Comparison of ENCODE assay signal across 21 cellular contexts in the genomic region with DNA sequence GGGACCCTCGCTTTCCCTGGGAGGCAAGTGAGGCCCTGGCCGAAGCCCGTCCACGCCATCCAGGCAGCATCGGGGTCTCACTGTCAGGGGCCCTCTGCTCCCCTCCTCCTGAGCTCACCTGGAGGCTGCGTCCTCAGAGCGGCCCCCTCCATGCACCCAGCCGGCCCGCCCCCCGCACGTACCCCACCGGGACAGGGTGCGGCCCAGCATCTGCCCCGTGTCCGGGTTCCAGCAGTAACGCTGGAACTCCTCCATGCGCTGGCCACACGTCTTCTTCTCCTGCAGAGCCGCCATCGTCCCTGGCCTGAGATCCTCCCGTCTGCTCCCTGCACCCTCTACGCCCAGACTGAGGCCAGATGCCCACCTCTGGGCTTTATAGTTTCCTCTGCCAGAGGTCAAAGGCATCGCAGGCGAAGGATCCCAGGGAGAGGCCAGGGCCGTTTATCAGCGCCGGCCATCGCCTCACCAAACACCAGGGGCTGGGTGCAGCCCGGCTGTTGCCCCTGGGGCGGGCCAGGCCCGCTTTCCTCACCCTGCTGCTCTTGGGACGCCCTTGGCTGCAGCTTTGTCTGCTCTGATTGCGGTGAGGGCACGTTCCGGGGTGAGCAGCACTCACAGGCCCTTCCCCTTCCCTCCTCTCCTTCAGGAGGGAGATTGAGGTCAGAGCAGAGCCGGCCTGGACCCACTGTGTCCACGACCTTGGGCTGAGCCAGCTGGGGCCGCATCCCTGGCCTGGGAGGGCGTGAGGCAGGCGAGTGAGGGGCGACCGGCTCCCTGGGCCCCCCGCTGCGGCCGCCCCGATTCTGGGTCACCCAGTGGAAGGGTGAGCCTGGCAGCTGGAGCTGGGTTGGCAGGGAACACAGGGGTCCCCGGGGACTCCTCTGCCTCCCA. TPM values are rescaled to one million over a fixed set of nuclear protein-coding genes. Genes with fewer than 3 reads are reported as not detected.
DNase-seq lines count a peak whose midpoint lies in the region; ATAC-seq and TF ChIP-seq lines count a peak whose summit lies in the region.
"Had no signal": no experiment of that assay in that cellular context is flagged by ENCODE, and none has a peak within 500 bp of the region (broad histone marks: within the 10 kb centered on the region; RNA-seq: fewer than 3 reads in every experiment).

Gene ATP4B (minus strand): TSS at position 348 of the 891 bp plus-strand sequence. CDS start 54 bp downstream, at position 294.

- H4K8ac ChIP-seq in neuronal stem cell (ENCODE audit: low read depth, low read length), result no peak within 1 kb of the TSS

- no peak for TF ChIP-seq CTCF in left ventricle myocardium inferior (IDR thresholded peaks at IDR 0.05; ENCODE audit: borderline replicate concordance)

- peak within 1 kb of the TSS; percentile 71 for H3K18ac ChIP-seq in neuronal stem cell (ENCODE audit: low read length)

- ATAC-seq in stimulated activated naive CD8-positive, alpha-beta T cell treated with anti-CD3 and anti-CD28 coated beads, Interleukin-15, amount 100 ng/mL, for 72 hours, result peak; percentile 40
- ATAC-seq in stimulated activated naive CD8-positive, alpha-beta T cell treated with anti-CD3 and anti-CD28 coated beads, Interleukin-15, Interleukin-2, amounts not matched to agents 100 U/mL and 50 U/mL, for 24 hours, result no peak
- ATAC-seq in HG03469 (IDR thresholded peaks at IDR 0.05; ENCODE audit: unreplicated experiment), result no peak
- no peak for ATAC-seq in HG03095 (IDR thresholded peaks at IDR 0.05; ENCODE audit: unreplicated experiment)
- ATAC-seq: activated CD8-positive, alpha-beta T cell treated with anti-CD3 and anti-CD28 coated beads for 36 hours had no signal

- H2BK5ac ChIP-seq in neuronal stem cell (ENCODE audit: low read length), result peak within 1 kb of the TSS; percentile 75

- no CpG with 5 or more reads among the region's 47 CpGs for WGBS in neuronal stem cell (ENCODE audit: extremely low coverage in 2 of 2, insufficient read length in 2 of 2, insufficient replicate concordance in 1 of 2), 2 donors

- no peak within 1 kb of the TSS for H3K27ac ChIP-seq in left ventricle myocardium inferior (replicated peaks)
- H3K27ac ChIP-seq in neuronal stem cell (replicated peaks; ENCODE audit: low read length), result no peak within 1 kb of the TSS
- H3K27ac ChIP-seq: breast epithelium, neural progenitor cell, thoracic aorta had no signal

- no peak within 1 kb of the TSS for H3K9ac ChIP-seq in neuronal stem cell (ENCODE audit: low read depth, low read length, poor library complexity)
- H3K9ac ChIP-seq: neural progenitor cell had no signal

- peaks cover 15 to 24% of the 10 kb centered on the region in 2 donors for H3K9me3 Mint-ChIP-seq in stimulated activated naive CD8-positive, alpha-beta T cell treated with anti-CD3 and anti-CD28 coated beads, Interleukin-15, amount 100 ng/mL, for 72 hours

- H2AK5ac ChIP-seq in neuronal stem cell (ENCODE audit: low read depth, low read length), result peak within 1 kb of the TSS; percentile 95

- peak within 1 kb of the TSS; percentile 43 for H4K91ac ChIP-seq in neuronal stem cell (ENCODE audit: low read depth, low read length, poor library complexity)

- H3K27ac Mint-ChIP-seq in stimulated activated naive CD8-positive, alpha-beta T cell treated with anti-CD3 and anti-CD28 coated beads, Interleukin-15, amount 100 ng/mL, for 72 hours, result no peak within 1 kb of the TSS
- H3K27ac Mint-ChIP-seq: activated CD8-positive, alpha-beta T cell treated with anti-CD3 and anti-CD28 coated beads for 36 hours; dendritic cell treated with granulocyte-macrophage colony-stimulating factor and Interleukin-4, amounts not matched to agents 40 ng/mL and 50 ng/mL, for 4 days; neural progenitor cell had no signal

- no peak for DNase-seq in stimulated activated naive CD8-positive, alpha-beta T cell treated with anti-CD3 and anti-CD28 coated beads, Interleukin-15, amount 100 ng/mL, for 72 hours
- no peak for DNase-seq in stimulated activated naive CD8-positive, alpha-beta T cell treated with anti-CD3 and anti-CD28 coated beads, Interleukin-15, Interleukin-2, amounts not matched to agents 100 U/mL and 50 U/mL, for 24 hours
- DNase-seq in left ventricle myocardium inferior (peak; percentile 13), neuronal stem cell (ENCODE audit: low spot score) (no peak), RKO (ENCODE audit: low spot score) (no peak)
- DNase-seq: activated CD8-positive, alpha-beta T cell treated with anti-CD3 and anti-CD28 coated beads for 36 hours; KG1; NCI-H2029; stimulated activated CD4-positive, alpha-beta T cell treated with anti-CD3 and anti-CD28 coated beads, Interleukin-15, amount 100 ng/mL, for 24 hours had no signal

- no peak within 1 kb of the TSS for H2BK120ac ChIP-seq in neuronal stem cell (ENCODE audit: low read depth, low read length)

- no peak within 1 kb of the TSS for H2BK15ac ChIP-seq in neuronal stem cell (ENCODE audit: low read length)

- H3K27me3 ChIP-seq in left ventricle myocardium inferior (ENCODE audit: low read depth) (peaks cover 16% of the 10 kb centered on the region), neuronal stem cell (ENCODE audit: control insufficient read depth in 3 of 3, insufficient read depth in 3 of 3, low read depth in 1 of 3, low read length in 3 of 3) (no peaks in the 10 kb centered on the region)
- H3K27me3 ChIP-seq: breast epithelium, neural progenitor cell had no signal

- H3K79me1 ChIP-seq in neuronal stem cell (ENCODE audit: low read depth, low read length), result no peaks in the 10 kb centered on the region

- no peak within 1 kb of the TSS for H2BK12ac ChIP-seq in neuronal stem cell (ENCODE audit: low read length)

- no peak within 1 kb of the TSS for H3K4me3 Mint-ChIP-seq in stimulated activated naive CD8-positive, alpha-beta T cell treated with anti-CD3 and anti-CD28 coated beads, Interleukin-15, amount 100 ng/mL, for 72 hours
- H3K4me3 Mint-ChIP-seq: activated CD8-positive, alpha-beta T cell treated with anti-CD3 and anti-CD28 coated beads for 36 hours; dendritic cell treated with granulocyte-macrophage colony-stimulating factor and Interleukin-4, amounts not matched to agents 40 ng/mL and 50 ng/mL, for 4 days; neural progenitor cell had no signal

- peaks cover 12% of the 10 kb centered on the region for H3K4me1 Mint-ChIP-seq in stimulated activated naive CD8-positive, alpha-beta T cell treated with anti-CD3 and anti-CD28 coated beads, Interleukin-15, amount 100 ng/mL, for 72 hours

- peak within 1 kb of the TSS; percentile 76 for H3K4ac ChIP-seq in neuronal stem cell (ENCODE audit: low read length)

- no peaks in the 10 kb centered on the region for H3K4me1 ChIP-seq in left ventricle myocardium inferior
- peaks cover 7 to 8% of the 10 kb centered on the region in 2 donors for H3K4me1 ChIP-seq in neuronal stem cell (ENCODE audit: control insufficient read depth in 2 of 2, insufficient read depth in 1 of 2, low read depth in 1 of 2, low read length in 2 of 2)
- H3K4me1 ChIP-seq: breast epithelium, Caco-2, neural progenitor cell had no signal

- H3K4me3 ChIP-seq in left ventricle myocardium inferior (no peak within 1 kb of the TSS), neuronal stem cell (ENCODE audit: low read length in 2 of 2) (no peak within 1 kb of the TSS)
- H3K4me3 ChIP-seq: breast epithelium, neural progenitor cell, thoracic aorta had no signal

- H3K27me3 Mint-ChIP-seq in stimulated activated naive CD8-positive, alpha-beta T cell treated with anti-CD3 and anti-CD28 coated beads, Interleukin-15, amount 100 ng/mL, for 72 hours, result no peaks in the 10 kb centered on the region
- H3K27me3 Mint-ChIP-seq: activated CD8-positive, alpha-beta T cell treated with anti-CD3 and anti-CD28 coated beads for 36 hours had no signal

- intact Hi-C loops in left ventricle myocardium inferior (cut with micrococcal nuclease), result no loop called here

- no peak within 1 kb of the TSS for H2AFZ ChIP-seq in neuronal stem cell (ENCODE audit: low read length)
- H2AFZ ChIP-seq: neural progenitor cell had no signal

- no peak within 1 kb of the TSS for H3K23ac ChIP-seq in neuronal stem cell (ENCODE audit: low read depth, low read length, poor library complexity)

- H3K36me3 ChIP-seq in left ventricle myocardium inferior (no peaks in the 10 kb centered on the region), neuronal stem cell (replicated peaks in 1 of 2; ENCODE audit: control insufficient read depth in 2 of 2, insufficient read depth in 2 of 2, low read length in 2 of 2) (no peaks in the 10 kb centered on the region)
- H3K36me3 ChIP-seq: breast epithelium, neural progenitor cell, thoracic aorta had no signal

- no peak within 1 kb of the TSS for H3K4me2 ChIP-seq in neuronal stem cell (ENCODE audit: insufficient read depth, low read length, poor library complexity, severe bottlenecking)
- H3K4me2 ChIP-seq: neural progenitor cell had no signal

- H3K9me3 ChIP-seq in left ventricle myocardium inferior (replicated peaks) (peaks cover 25% of the 10 kb centered on the region), neuronal stem cell (replicated peaks in 1 of 2; ENCODE audit: control insufficient read depth in 2 of 2, insufficient read depth in 1 of 2, low read depth in 1 of 2, low read length in 2 of 2) (no peaks in the 10 kb centered on the region)

- H3K14ac ChIP-seq in neuronal stem cell (ENCODE audit: low read length), result peak within 1 kb of the TSS; percentile 82

RNA-seq across cellular contexts. Expression of gene ATP4B, which starts in this region (rescaled TPM):
- total RNA-seq in left ventricle myocardium inferior, result not detected
- polyA plus RNA-seq in neuronal stem cell (2013, experiment 1 of 2), result not detected
- polyA plus RNA-seq in neuronal stem cell (2013, experiment 2 of 2), result not detected
- total RNA-seq: activated CD8-positive, alpha-beta T cell treated with anti-CD3 and anti-CD28 coated beads for 36 hours; breast epithelium; Caco-2; Daoy; fibroblast of villous mesenchyme; kidney epithelial cell; mononuclear cell; NCI-H460 had no signal

Comparison
In these comparisons a context has a peak if more than half of its experiments do, and no peak if none do; other contexts are left out.
1. Peak in DNase-seq in left ventricle myocardium inferior; RNA of the gene not detected or under 1 TPM.